8 cellular contexts compared by ENCODE assay signal in genomic region chr1:86703696-86704455, GRCh38. TPM values are rescaled to one million over a fixed set of nuclear protein-coding genes. Genes with fewer than 3 reads are reported as not detected.
DNase-seq lines count a peak whose midpoint lies in the region; ATAC-seq and TF ChIP-seq lines count a peak whose summit lies in the region.

No MANE protein-coding gene starts in this region.

- CTCF ChIA-PET in SK-N-SH (lab: Yijun Ruan, JAX) = interaction anchor here (0.6 to 4.3 kb wide), 32 partner anchors 8 to 386 kb away, joined by 3 to 101 read pairs (median 5); no protein-coding TSS in a partner anchor

- H3K36me3 ChIP-seq in KMS-11 (ENCODE audit: insufficient read depth) = no peaks in the 10 kb centered on the region
- H3K36me3 ChIP-seq in SK-N-SH (replicated peaks in 1 of 2; ENCODE audit: control insufficient read depth in 1 of 2, insufficient read depth in 2 of 2, low read length in 1 of 2) = peaks cover 2 to 12% of the 10 kb centered on the region in 2 experiments
- H3K36me3 ChIP-seq in left lung = no peaks in the 10 kb centered on the region

- H3K27ac Mint-ChIP-seq in chondrocyte (ENCODE audit: unreplicated experiment) = peak overlapping the region; percentile 97
- peak overlapping the region; percentile 95 for H3K27ac Mint-ChIP-seq in stimulated activated naive CD8-positive, alpha-beta T cell treated with anti-CD3 and anti-CD28 coated beads, Interleukin-15, Interleukin-2, amounts not matched to agents 100 ng/mL and 50 ng/mL, for 24 hours

- H3K4me1 ChIP-seq in KMS-11 (ENCODE audit: low read depth, poor library complexity, severe bottlenecking) (peaks cover 25% of the 10 kb centered on the region), SK-N-SH (ENCODE audit: control insufficient read depth in 1 of 2, insufficient read depth in 2 of 2, low read depth in 1 of 2, low read length in 1 of 2) (peaks cover 0 to 8% of the 10 kb centered on the region in 2 experiments; a peak in 2 of 4 replicates), left lung (peaks cover 11 to 43% of the 10 kb centered on the region in 2 donors)

- no peak for TF ChIP-seq RAD21 in SK-N-SH (IDR thresholded peaks at IDR 0.05; ENCODE audit: low read length)

- DNase-seq in SK-N-SH = no peak
- DNase-seq in chondrocyte (ENCODE audit: low spot score) = peak; percentile 40
- no peak for DNase-seq in left lung
- DNase-seq in NCI-H446 treated with DMSO at 0.1 percent for 48 hours (lab: John Stamatoyannopoulos, UW) = no peak

- POLR2A ChIA-PET in SK-N-SH (lab: Yijun Ruan, JAX) = interaction anchor here (1.0 to 1.7 kb wide), 5 partner anchors 8 to 307 kb away, joined by 3 to 5 read pairs (median 3); partner anchors contain the start of genes HS2ST1, ODF2L and SELENOF

- H3K9ac ChIP-seq in KMS-11 (peak overlapping the region; percentile 79; the same call in 1 of the 2 replicates), SK-N-SH (peak overlapping the region; percentile 91)

- peaks cover 32% of the 10 kb centered on the region for H3K4me1 Mint-ChIP-seq in chondrocyte (ENCODE audit: low read depth)
- H3K4me1 Mint-ChIP-seq in stimulated activated naive CD8-positive, alpha-beta T cell treated with anti-CD3 and anti-CD28 coated beads, Interleukin-15, Interleukin-2, amounts not matched to agents 100 ng/mL and 50 ng/mL, for 24 hours (ENCODE audit: low read depth) = peaks cover 48% of the 10 kb centered on the region

- H3K9me3 ChIP-seq in SK-N-SH (no peaks in the 10 kb centered on the region), left lung (no peaks in the 10 kb centered on the region)

- H3K27ac ChIP-seq in KMS-11 = no peak overlapping the region; the same call in 1 of the 2 replicates
- peak overlapping the region; percentile 89 to 93 for H3K27ac ChIP-seq in SK-N-SH (ENCODE audit: low read depth in 2 of 2, low read length in 1 of 2)
- peak overlapping the region; percentile 99 to 100 for H3K27ac ChIP-seq in left lung

- peak; percentile 40 for ATAC-seq in GM21723 (IDR thresholded peaks at IDR 0.05; ENCODE audit: unreplicated experiment)
- ATAC-seq in left lung = peak; percentile 40

- no peak for TF ChIP-seq EP300 in SK-N-SH (IDR thresholded peaks at IDR 0.05; ENCODE audit: borderline replicate concordance in 1 of 2, low read depth in 1 of 2, low read length in 1 of 2)

- H3K4me3 Mint-ChIP-seq in chondrocyte (ENCODE audit: unreplicated experiment) = peak overlapping the region; percentile 99
- peak overlapping the region; percentile 99 for H3K4me3 Mint-ChIP-seq in stimulated activated naive CD8-positive, alpha-beta T cell treated with anti-CD3 and anti-CD28 coated beads, Interleukin-15, Interleukin-2, amounts not matched to agents 100 ng/mL and 50 ng/mL, for 24 hours

- H3K4me3 ChIP-seq in GM08714 (ENCODE audit: low read length) = peak overlapping the region; percentile 99
- no peak overlapping the region for H3K4me3 ChIP-seq in KMS-11 (IDR thresholded peaks at IDR 0.05; ENCODE audit: insufficient read depth, low read depth, low read length)
- H3K4me3 ChIP-seq in SK-N-SH (ENCODE audit: low read depth in 2 of 2, low read length in 1 of 2) = peak overlapping the region; percentile 84 to 92
- peak overlapping the region; percentile 77 to 94 for H3K4me3 ChIP-seq in left lung

- H3K27me3 ChIP-seq in KMS-11 (ENCODE audit: insufficient read depth, low read depth) = no peaks in the 10 kb centered on the region
- H3K27me3 ChIP-seq in SK-N-SH (ENCODE audit: insufficient read depth) = no peaks in the 10 kb centered on the region
- H3K27me3 ChIP-seq in left lung = no peaks in the 10 kb centered on the region

- H3K79me2 ChIP-seq in KMS-11 (ENCODE audit: insufficient read depth, low read depth) (peaks cover 35% of the 10 kb centered on the region), SK-N-SH (ENCODE audit: insufficient read depth) (peaks cover 39% of the 10 kb centered on the region)

- H3K4me2 ChIP-seq in KMS-11 = no peak overlapping the region; the same call in 1 of the 2 replicates
- H3K4me2 ChIP-seq in SK-N-SH = peak overlapping the region; percentile 74

- H3K36me3 Mint-ChIP-seq in chondrocyte (ENCODE audit: low read depth) = no peaks in the 10 kb centered on the region
- peaks cover 7% of the 10 kb centered on the region for H3K36me3 Mint-ChIP-seq in stimulated activated naive CD8-positive, alpha-beta T cell treated with anti-CD3 and anti-CD28 coated beads, Interleukin-15, Interleukin-2, amounts not matched to agents 100 ng/mL and 50 ng/mL, for 24 hours (ENCODE audit: low read depth)

- H4K20me1 ChIP-seq in KMS-11 (ENCODE audit: insufficient read depth) (no peaks in the 10 kb centered on the region), SK-N-SH (ENCODE audit: insufficient read depth) (peaks cover 34% of the 10 kb centered on the region)

- peaks cover 12% of the 10 kb centered on the region for H3F3A ChIP-seq in SK-N-SH (replicated peaks; ENCODE audit: insufficient read depth)

- WGBS in SK-N-SH (ENCODE audit: low lambda C conversion rate) = 37% methylated on average over 34 of the region's 34 CpGs

- H3K9me2 ChIP-seq in SK-N-SH = no peaks in the 10 kb centered on the region

- no peaks in the 10 kb centered on the region for H3K9me3 Mint-ChIP-seq in chondrocyte (ENCODE audit: low read depth)
- H3K9me3 Mint-ChIP-seq in stimulated activated naive CD8-positive, alpha-beta T cell treated with anti-CD3 and anti-CD28 coated beads, Interleukin-15, Interleukin-2, amounts not matched to agents 100 ng/mL and 50 ng/mL, for 24 hours = no peaks in the 10 kb centered on the region

- no peak for TF ChIP-seq CTCF in KMS-11 (conservative IDR thresholded peaks at IDR 0.05; ENCODE audit: low read depth, low read length)
- no peak for TF ChIP-seq CTCF in SK-N-SH (IDR thresholded peaks at IDR 0.05)
- TF ChIP-seq CTCF in chondrocyte (IDR thresholded peaks at IDR 0.05) = no peak
- TF ChIP-seq CTCF in left lung (IDR thresholded peaks at IDR 0.05) = no peak

- intact Hi-C loops in left lung (cut with DNase I) = loop anchor here in 1 of 2 donors (5.0 kb wide), 1 partner anchor 208 kb away; the partner anchor contains the start of genes HS2ST1 and SELENOF

- H3K27me3 Mint-ChIP-seq in chondrocyte (ENCODE audit: low read depth) = no peaks in the 10 kb centered on the region
- H3K27me3 Mint-ChIP-seq in stimulated activated naive CD8-positive, alpha-beta T cell treated with anti-CD3 and anti-CD28 coated beads, Interleukin-15, Interleukin-2, amounts not matched to agents 100 ng/mL and 50 ng/mL, for 24 hours = no peaks in the 10 kb centered on the region

- H2AFZ ChIP-seq in KMS-11 (ENCODE audit: low read depth) (peak overlapping the region; percentile 85), SK-N-SH (ENCODE audit: low read depth) (peak overlapping the region; percentile 91)

TF ChIP-seq in SK-N-SH, 30 proteins besides CTCF, POLR2A, EP300 and RAD21:
- TF ChIP-seq TEAD4 (IDR thresholded peaks at IDR 0.05; ENCODE audit: borderline replicate concordance, insufficient read depth) (no peak), PBX3 (IDR thresholded peaks at IDR 0.05) (no peak), USF1 (IDR thresholded peaks at IDR 0.05; ENCODE audit: borderline replicate concordance, low read depth) (no peak), MEF2A (IDR thresholded peaks at IDR 0.05; ENCODE audit: borderline replicate concordance, low read depth) (no peak), SIN3A (IDR thresholded peaks at IDR 0.05; ENCODE audit: borderline replicate concordance, low read depth, low read length) (no peak), EZH2phosphoT487 (IDR thresholded peaks at IDR 0.05; ENCODE audit: borderline replicate concordance, low read depth) (no peak), MXI1 (IDR thresholded peaks at IDR 0.05; ENCODE audit: low read depth, low read length) (no peak), TCF12 (IDR thresholded peaks at IDR 0.05) (no peak), YY1 (IDR thresholded peaks at IDR 0.05; ENCODE audit: low read depth) (no peak), RCOR1 (IDR thresholded peaks at IDR 0.05; ENCODE audit: low read length) (no peak), TAF1 (IDR thresholded peaks at IDR 0.05; ENCODE audit: borderline replicate concordance, low read depth, low read length) (no peak), USF2 (IDR thresholded peaks at IDR 0.05; ENCODE audit: borderline replicate concordance, low read depth, low read length) (no peak)
TF ChIP-seq in SK-N-SH: peak in this region for 0.

RNA-seq across cellular contexts. Expression of gene SH3GLB1, which starts 0.5 kb away (rescaled TPM):
- polyA plus RNA-seq in SK-N-SH (2012; rRNA removed) = 13.2 and 16.3 TPM in 2 replicates
- polyA plus RNA-seq in SK-N-SH (2012; cell fraction: cytosol; rRNA removed) = 21.3 and 24.2 TPM in 2 replicates
- polyA plus RNA-seq in SK-N-SH (2012; cell fraction: nucleus; rRNA removed) = 8.8 and 19.4 TPM in 2 replicates
- 118 to 135 TPM (median 133 TPM) in 3 replicates for total RNA-seq in chondrocyte
- 100 to 1,000 TPM; 102 to 114 TPM for total RNA-seq in left lung
